In the genomic region with DNA sequence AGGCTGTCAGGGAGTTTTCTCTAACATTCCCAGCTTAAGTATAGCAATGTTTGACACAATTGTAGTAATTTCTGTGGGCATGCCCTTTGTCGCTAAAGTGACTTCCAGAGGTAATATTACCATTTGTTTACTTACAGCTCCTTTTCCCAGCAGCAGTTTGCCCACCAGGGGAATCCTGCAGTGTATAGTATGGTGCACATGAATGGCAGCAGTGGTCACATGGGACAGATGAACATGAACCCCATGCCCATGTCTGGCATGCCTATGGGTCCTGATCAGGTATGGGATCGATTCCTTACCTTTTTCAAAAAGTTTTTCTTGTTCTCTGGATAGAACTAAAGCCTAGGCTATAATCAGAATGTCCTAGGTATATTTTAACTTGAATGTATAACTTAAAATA, we compare ENCODE assay signal across 26 cellular contexts.
"Had no signal": no experiment of that assay in that cellular context is flagged by ENCODE, and none has a peak within 500 bp of the region (broad histone marks: within the 10 kb centered on the region; RNA-seq: fewer than 3 reads in every experiment).

No MANE protein-coding gene starts in this region.

- H3K4me3 ChIP-seq: coronary artery, gastrocnemius medialis, mucosa of descending colon, smooth muscle cell, suprapubic skin, transverse colon, upper lobe of right lung, uterus had no signal

- H3K4me2 ChIP-seq: smooth muscle cell had no signal

- H3K27me3 ChIP-seq: gastrocnemius medialis, neutrophil, suprapubic skin, transverse colon, upper lobe of right lung, uterus had no signal

- H3K79me2 ChIP-seq: parathyroid adenoma had no signal

- DNase-seq: dermis blood vessel endothelial cell; effector memory CD4-positive, alpha-beta T cell; foreskin fibroblast; gastrocnemius medialis; head of caudate nucleus; mesenchymal stem cell; mucosa of descending colon; naive B cell; stimulated activated CD4-positive, alpha-beta T cell treated with anti-CD3 and anti-CD28 coated beads, Interleukin-12 subunit alpha, Interleukin-12 subunit beta, amount 100 ng/mL, for 4 hours; stimulated activated CD4-positive, alpha-beta T cell treated with anti-CD3 and anti-CD28 coated beads, Interleukin-1b, Interleukin-23, amount 100 ng/mL, for 48 hours; stimulated activated CD4-positive, alpha-beta T cell treated with anti-CD3 and anti-CD28 coated beads, Interleukin-4, amount 100 ng/mL, for 1 hour; stimulated activated CD8-positive, alpha-beta memory T cell treated with anti-CD3 and anti-CD28 coated beads, Interleukin-4, amount 100 ng/mL, for 48 hours; stimulated activated naive CD4-positive, alpha-beta T cell; stimulated activated naive CD8-positive, alpha-beta T cell treated with anti-CD3 and anti-CD28 coated beads, Interleukin-15, amount 100 ng/mL, for 72 hours; transverse colon; upper lobe of right lung; uterus had no signal

- H2AFZ ChIP-seq: parathyroid adenoma had no signal

- H3K36me3 ChIP-seq: uterus had no signal

- H3K4me1 ChIP-seq: gastrocnemius medialis, suprapubic skin, transverse colon, upper lobe of right lung, uterus had no signal

- H3K27ac ChIP-seq: coronary artery, gastrocnemius medialis, neutrophil, parathyroid adenoma, suprapubic skin, transverse colon, upper lobe of right lung, uterus had no signal

- FAIRE-seq: keratinocyte had no signal

- H3K9me3 ChIP-seq: gastrocnemius medialis, mucosa of descending colon, neutrophil, suprapubic skin, transverse colon, upper lobe of right lung, uterus had no signal

- H3K9ac ChIP-seq: parathyroid adenoma had no signal

- ATAC-seq: gastrocnemius medialis; left lobe of liver; mucosa of descending colon; natural killer cell treated with Interleukin-12 subunit alpha and Interleukin-12 subunit beta and Interleukin-15 and Interleukin-18, amount 100 ng/mL, for 72 hours; sciatic nerve; stimulated activated naive CD8-positive, alpha-beta T cell treated with anti-CD3 and anti-CD28 coated beads, Interleukin-15, amount 100 ng/mL, for 72 hours; upper lobe of right lung had no signal
